ENCODE assay signal across 22 cellular contexts in the genomic region with DNA sequence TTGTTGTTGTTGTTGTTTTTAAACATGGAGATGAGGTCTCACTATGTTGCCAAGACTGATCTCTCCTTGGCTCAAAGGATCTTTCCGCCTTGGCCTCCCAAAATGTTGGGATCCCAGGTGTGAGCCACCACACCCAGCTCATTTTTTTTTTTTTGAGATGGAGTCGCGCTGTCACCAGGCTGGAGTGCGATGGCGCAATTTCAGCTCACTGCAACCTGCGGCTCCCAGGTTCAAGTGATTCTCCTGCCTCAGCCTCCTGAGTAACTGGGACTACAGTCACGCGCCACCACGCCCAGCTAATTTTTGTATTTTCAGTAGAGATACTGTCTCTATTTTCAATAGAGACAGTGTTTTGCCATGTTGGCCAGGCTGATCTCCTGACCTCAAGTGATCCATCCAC.
"Had no signal": no experiment of that assay in that cellular context is flagged by ENCODE, and none has a peak within 500 bp of the region (broad histone marks: within the 10 kb centered on the region; RNA-seq: fewer than 3 reads in every experiment).

No MANE protein-coding gene starts in this region.

- FAIRE-seq: RCC 7860 had no signal

- H3K9me3 ChIP-seq: SJSA1 had no signal

- H3K9ac ChIP-seq: KMS-11 had no signal

- DNase-seq: IMR-90, Kasumi-1, MM.1S, NCI-H1105, NCI-H1417, NCI-H1436 treated with DMSO at 0.1 percent for 48 hours, NCI-H1694, NCI-H187 treated with DMSO at 0.1 percent for 48 hours, NCI-H2029 treated with DMSO at 0.1 percent for 48 hours, NCI-H2171 treated with DMSO at 0.1 percent for 48 hours, NCI-H345, NCI-H446 treated with DMSO at 0.1 percent for 48 hours, NCI-H510A treated with DMSO at 0.1 percent for 48 hours, NCI-H526, NCI-H748 treated with DMSO at 0.1 percent for 48 hours, Right ventricle myocardium superior, RPMI8226, SIG-M5 had no signal

- H3K27me3 ChIP-seq: SJSA1 had no signal

- H3K4me3 ChIP-seq: SJSA1, SK-N-MC had no signal

- H3K36me3 ChIP-seq: SJSA1 had no signal

- H3K4me2 ChIP-seq: KMS-11 had no signal

- H3K27ac ChIP-seq: KMS-11, SJSA1, SK-N-MC had no signal
